In the genomic region with DNA sequence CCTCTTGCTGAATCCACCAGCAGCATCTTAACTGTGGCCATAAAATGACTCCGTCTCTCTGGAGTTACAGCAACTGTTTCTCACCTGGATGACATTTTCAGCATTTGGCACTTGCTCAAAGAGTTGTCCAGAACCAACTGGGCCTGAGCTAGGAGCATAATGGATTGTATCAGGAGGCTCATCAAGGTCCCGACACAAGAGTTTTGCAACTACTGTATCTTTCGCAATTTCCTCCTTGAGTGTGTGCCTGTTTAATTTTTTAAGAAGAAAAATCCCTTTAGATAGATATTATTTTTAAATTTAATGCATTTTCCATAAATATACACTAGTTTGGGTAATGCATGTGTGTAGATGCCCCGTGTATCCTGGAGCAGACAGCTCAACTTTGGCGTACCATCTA, we compare ENCODE assay signal across 18 cellular contexts. TPM values are rescaled to one million over a fixed set of nuclear protein-coding genes. Genes with fewer than 3 reads are reported as not detected.
"Had no signal": no experiment of that assay in that cellular context is flagged by ENCODE, and none has a peak within 500 bp of the region (broad histone marks: within the 10 kb centered on the region; RNA-seq: fewer than 3 reads in every experiment).

No MANE protein-coding gene starts in this region.

- H3K27me3 ChIP-seq: ascending aorta, gastrocnemius medialis, neural progenitor cell, ovary had no signal

- H3K9ac ChIP-seq: neural progenitor cell had no signal

- H3K27ac ChIP-seq: ascending aorta, gastrocnemius medialis, neural progenitor cell, ovary, VCaP had no signal

- H3K4me3 ChIP-seq: ascending aorta, gastrocnemius medialis, neural progenitor cell, ovary had no signal

- DNase-seq: activated CD4-positive, alpha-beta T cell treated with anti-CD3 and anti-CD28 coated beads for 1 hour; activated CD4-positive, alpha-beta T cell treated with anti-CD3 and anti-CD28 coated beads, Interleukin-2, amount 50 U/mL, for 4 hours; activated naive CD4-positive, alpha-beta T cell; activated T-cell treated with anti-CD3 and anti-CD28 coated beads for 4 hours; gastrocnemius medialis; islet precursor cell; mammary epithelial cell; ovary; T-cell had no signal

- H3K4me2 ChIP-seq: neural progenitor cell had no signal

- H3K9me3 ChIP-seq: ascending aorta, gastrocnemius medialis, ovary had no signal

- H2AFZ ChIP-seq: neural progenitor cell had no signal

- H3K36me3 ChIP-seq: ascending aorta, gastrocnemius medialis, neural progenitor cell, ovary had no signal

- H3K4me1 ChIP-seq: ascending aorta, gastrocnemius medialis, neural progenitor cell had no signal

RNA-seq across cellular contexts. Expression of a gene that starts 44.3 kb away (rescaled TPM):
- total RNA-seq: ascending aorta, bronchial epithelial cell, chondrocyte, dermis microvascular lymphatic vessel endothelial cell, epithelial cell of proximal tubule, gastrocnemius medialis, left lobe of liver, mammary epithelial cell, ovary, T-cell, urinary bladder had no signal
